ENCODE assay signal across 1 cellular context in genomic region chr6:167514524-167514923, GRCh38.
TF ChIP-seq lines count a peak whose summit lies in the region.

No MANE protein-coding gene starts in this region.

TF ChIP-seq in HepG2, 621 proteins besides CTCF, POLR2A, EP300 and RAD21 (continued from another document):
- TF ChIP-seq, protein P1, sequence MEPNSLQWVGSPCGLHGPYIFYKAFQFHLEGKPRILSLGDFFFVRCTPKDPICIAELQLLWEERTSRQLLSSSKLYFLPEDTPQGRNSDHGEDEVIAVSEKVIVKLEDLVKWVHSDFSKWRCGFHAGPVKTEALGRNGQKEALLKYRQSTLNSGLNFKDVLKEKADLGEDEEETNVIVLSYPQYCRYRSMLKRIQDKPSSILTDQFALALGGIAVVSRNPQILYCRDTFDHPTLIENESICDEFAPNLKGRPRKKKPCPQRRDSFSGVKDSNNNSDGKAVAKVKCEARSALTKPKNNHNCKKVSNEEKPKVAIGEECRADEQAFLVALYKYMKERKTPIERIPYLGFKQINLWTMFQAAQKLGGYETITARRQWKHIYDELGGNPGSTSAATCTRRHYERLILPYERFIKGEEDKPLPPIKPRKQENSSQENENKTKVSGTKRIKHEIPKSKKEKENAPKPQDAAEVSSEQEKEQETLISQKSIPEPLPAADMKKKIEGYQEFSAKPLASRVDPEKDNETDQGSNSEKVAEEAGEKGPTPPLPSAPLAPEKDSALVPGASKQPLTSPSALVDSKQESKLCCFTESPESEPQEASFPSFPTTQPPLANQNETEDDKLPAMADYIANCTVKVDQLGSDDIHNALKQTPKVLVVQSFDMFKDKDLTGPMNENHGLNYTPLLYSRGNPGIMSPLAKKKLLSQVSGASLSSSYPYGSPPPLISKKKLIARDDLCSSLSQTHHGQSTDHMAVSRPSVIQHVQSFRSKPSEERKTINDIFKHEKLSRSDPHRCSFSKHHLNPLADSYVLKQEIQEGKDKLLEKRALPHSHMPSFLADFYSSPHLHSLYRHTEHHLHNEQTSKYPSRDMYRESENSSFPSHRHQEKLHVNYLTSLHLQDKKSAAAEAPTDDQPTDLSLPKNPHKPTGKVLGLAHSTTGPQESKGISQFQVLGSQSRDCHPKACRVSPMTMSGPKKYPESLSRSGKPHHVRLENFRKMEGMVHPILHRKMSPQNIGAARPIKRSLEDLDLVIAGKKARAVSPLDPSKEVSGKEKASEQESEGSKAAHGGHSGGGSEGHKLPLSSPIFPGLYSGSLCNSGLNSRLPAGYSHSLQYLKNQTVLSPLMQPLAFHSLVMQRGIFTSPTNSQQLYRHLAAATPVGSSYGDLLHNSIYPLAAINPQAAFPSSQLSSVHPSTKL (CRISPR knock-in tag; IDR thresholded peaks at IDR 0.05), result 0 out of 2 replicates have a peak, but pooled peaks have one; percentile 28
- TF ChIP-seq SAP130 (CRISPR knock-in tag; IDR thresholded peaks at IDR 0.05; ENCODE audit: low read depth), result 0 out of 2 replicates have a peak, but pooled peaks have one; percentile 12
- peak; percentile 27 for TF ChIP-seq TEAD3 (CRISPR knock-in tag; optimal IDR thresholded peaks at IDR 0.05; ENCODE audit: borderline replicate concordance)
- TF ChIP-seq TP53 (CRISPR knock-in tag; conservative IDR thresholded peaks at IDR 0.05), result no peak
- TF ChIP-seq, protein P2, sequence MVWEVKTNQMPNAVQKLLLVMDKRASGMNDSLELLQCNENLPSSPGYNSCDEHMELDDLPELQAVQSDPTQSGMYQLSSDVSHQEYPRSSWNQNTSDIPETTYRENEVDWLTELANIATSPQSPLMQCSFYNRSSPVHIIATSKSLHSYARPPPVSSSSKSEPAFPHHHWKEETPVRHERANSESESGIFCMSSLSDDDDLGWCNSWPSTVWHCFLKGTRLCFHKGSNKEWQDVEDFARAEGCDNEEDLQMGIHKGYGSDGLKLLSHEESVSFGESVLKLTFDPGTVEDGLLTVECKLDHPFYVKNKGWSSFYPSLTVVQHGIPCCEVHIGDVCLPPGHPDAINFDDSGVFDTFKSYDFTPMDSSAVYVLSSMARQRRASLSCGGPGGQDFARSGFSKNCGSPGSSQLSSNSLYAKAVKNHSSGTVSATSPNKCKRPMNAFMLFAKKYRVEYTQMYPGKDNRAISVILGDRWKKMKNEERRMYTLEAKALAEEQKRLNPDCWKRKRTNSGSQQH (CRISPR knock-in tag; IDR thresholded peaks at IDR 0.05; ENCODE audit: low read depth), result 0 out of 2 replicates have a peak, but pooled peaks have one; percentile 5
- peak; percentile 38; the same call in 1 of the 2 replicates for TF ChIP-seq GATAD2A (CRISPR knock-in tag; IDR thresholded peaks at IDR 0.05)
- TF ChIP-seq, protein P3, sequence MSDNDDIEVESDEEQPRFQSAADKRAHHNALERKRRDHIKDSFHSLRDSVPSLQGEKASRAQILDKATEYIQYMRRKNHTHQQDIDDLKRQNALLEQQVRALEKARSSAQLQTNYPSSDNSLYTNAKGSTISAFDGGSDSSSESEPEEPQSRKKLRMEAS (IDR thresholded peaks at IDR 0.05), result peak; percentile 46; the same call in 1 of the 2 replicates
